Comparison of ENCODE assay signal across 8 cellular contexts in the genomic region with DNA sequence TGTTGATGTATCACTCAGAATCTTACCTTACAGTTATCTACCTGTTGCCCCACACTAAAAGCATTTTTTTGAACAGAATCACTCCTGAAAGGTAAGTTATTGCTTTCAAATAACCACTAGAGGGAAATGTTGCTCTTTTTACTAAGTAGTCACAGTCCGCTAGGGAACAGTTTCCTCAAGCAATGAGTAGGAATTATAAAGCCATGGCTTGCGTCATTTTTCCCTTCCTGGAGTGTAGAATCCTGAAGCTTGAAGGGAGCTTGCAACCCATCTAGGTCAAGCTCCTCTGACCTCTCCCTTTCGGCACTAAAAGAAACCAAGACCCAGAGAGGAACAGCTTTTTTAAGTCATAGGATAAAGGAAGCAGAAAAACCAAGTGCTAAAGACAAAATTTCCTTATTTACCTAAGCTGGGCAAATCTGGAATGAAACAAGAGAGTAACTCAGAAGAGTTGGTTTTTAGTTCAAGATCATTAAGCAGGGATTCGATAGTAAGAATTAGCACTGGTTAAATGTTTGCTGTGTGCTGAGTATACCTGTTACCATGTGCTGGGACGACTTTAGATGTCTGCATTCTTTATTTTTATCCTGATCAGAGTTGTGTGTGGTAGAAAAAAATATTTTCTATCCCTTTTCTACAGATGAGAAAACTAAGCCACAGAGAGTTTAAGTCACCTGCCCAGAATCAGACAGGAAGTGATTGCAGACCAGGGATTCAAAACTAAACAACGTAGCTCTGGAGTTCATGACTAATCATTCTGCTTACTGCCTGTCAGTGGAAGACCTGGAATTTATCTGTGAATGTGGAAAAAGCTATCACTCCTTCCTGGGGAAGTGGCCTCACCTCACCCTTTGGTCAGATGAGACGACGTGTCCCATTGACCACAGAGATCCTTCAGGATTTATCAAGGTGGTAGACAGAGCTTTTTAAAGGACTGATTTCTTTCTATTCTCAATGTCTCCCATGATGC.
DNase-seq lines count a peak whose midpoint lies in the region; ATAC-seq, FAIRE-seq and TF ChIP-seq lines count a peak whose summit lies in the region.

No MANE protein-coding gene starts in this region.

- in situ Hi-C loops in K562 (cut with MboI) = no loop called here

- no peak overlapping the region for H3K9ac ChIP-seq in K562 (ENCODE audit: insufficient read depth in 1 of 2, low read depth in 2 of 2, low read length in 2 of 2)
- H3K9ac ChIP-seq in iPS-20b (ENCODE audit: low read depth, low read length) = peak overlapping the region; percentile 56; the same call in 1 of the 2 replicates

- DNase-seq in DMS114 treated with DMSO at 0.1 percent for 48 hours (lab: John Stamatoyannopoulos, UW; ENCODE audit: unreplicated experiment) (peak; percentile 62), NCI-H2196 (lab: John Stamatoyannopoulos, UW; ENCODE audit: unreplicated experiment) (peak; percentile 48), K562 (ENCODE audit: extremely low read depth in 1 of 4, low spot score in 3 of 4) (peak in 2 of 4 experiments; percentile 18 to 37), suprapubic skin (ENCODE audit: low spot score in 2 of 2) (no peak), germinal center (ENCODE audit: low spot score) (no peak)

- H4K20me1 ChIP-seq in K562 (replicated peaks; ENCODE audit: control insufficient read depth, insufficient read depth, low read length) = no peaks in the 10 kb centered on the region

- TF ChIP-seq POLR2A in K562 (conservative IDR thresholded peaks at IDR 0.05) = no peak
- no peak for TF ChIP-seq POLR2A in suprapubic skin (IDR thresholded peaks at IDR 0.05)

- CTCF ChIA-PET in HEK293 (lab: Yijun Ruan, JAX) (interaction anchor here (0.6 to 1.5 kb wide), 13 partner anchors 13 to 1772 kb away, joined by 3 to 10 read pairs (median 4); no protein-coding TSS in a partner anchor), K562 (lab: Yijun Ruan, JAX; ENCODE audit: low intra/inter-chr PET ratio) (interaction anchor here (1.6 to 3.3 kb wide), 2 partner anchors 696 to 802 kb away, joined by 6 to 25 read pairs; no protein-coding TSS in a partner anchor)

- peak; percentile 88 for ATAC-seq in K562
- no peak for ATAC-seq in GM21447 (IDR thresholded peaks at IDR 0.05; ENCODE audit: unreplicated experiment)

- under 1% methylated on average over 8 of the region's 8 CpGs for WGBS in K562 (ENCODE audit: insufficient coverage, low coverage, missing lambda C conversion rate)
- WGBS in suprapubic skin = 33% methylated on average over 8 of the region's 8 CpGs

- peak; percentile 25; the same call in 1 of the 2 replicates for TF ChIP-seq CTCF in HEK293 (tag by site-specific recombination; IDR thresholded peaks at IDR 0.05)
- TF ChIP-seq CTCF in K562 (IDR thresholded peaks at IDR 0.05 in 2 of 3, conservative IDR thresholded peaks at IDR 0.05 in 1 of 3; ENCODE audit: insufficient read depth in 2 of 3, low read depth in 1 of 3, low read length in 3 of 3) = peak; percentile 33 to 63 (median 40); a peak in 4 of 6 replicates
- peak; percentile 23 to 49 for TF ChIP-seq CTCF in suprapubic skin (IDR thresholded peaks at IDR 0.05)

- FAIRE-seq in K562 (lab: Jason Lieb, UNC) = peak; percentile 54

- no peak overlapping the region; the same call in 1 of the 2 replicates for H2AFZ ChIP-seq in K562 (ENCODE audit: low read depth, low read length)

- H3K79me2 ChIP-seq in K562 (ENCODE audit: control insufficient read depth, insufficient read depth, low read length) = no peaks in the 10 kb centered on the region

- intact Hi-C loops in K562 (cut with micrococcal nuclease) = loop anchor here (1.0 to 5.0 kb wide), 5 partner anchors 125 to 802 kb away; no protein-coding TSS in a partner anchor

- no peak overlapping the region for H3K4me2 ChIP-seq in K562 (ENCODE audit: insufficient read depth, low read length)

- TF ChIP-seq RAD21 in K562 (CRISPR knock-in tag; conservative IDR thresholded peaks at IDR 0.05 in 1 of 2, IDR thresholded peaks at IDR 0.05 in 1 of 2) = peak; percentile 84

- H3K4me1 ChIP-seq in HEK293 (ENCODE audit: control insufficient read depth, insufficient read depth, low read length) (no peaks in the 10 kb centered on the region), K562 (replicated peaks in 1 of 2; ENCODE audit: control insufficient read depth in 2 of 2, insufficient read depth in 2 of 2, low read length in 2 of 2) (no peaks in the 10 kb centered on the region), iPS-20b (ENCODE audit: insufficient read depth, low read length) (no peaks in the 10 kb centered on the region), suprapubic skin (no peaks in the 10 kb centered on the region)

- H3K27ac ChIP-seq in HEK293 (ENCODE audit: extremely low read depth, low read depth, low read length) (no peak overlapping the region), K562 (ENCODE audit: extremely low read depth, low read depth, low read length) (no peak overlapping the region), iPS-20b (ENCODE audit: low read length) (no peak overlapping the region), suprapubic skin (no peak overlapping the region)

- H3K36me3 ChIP-seq in HEK293 (ENCODE audit: control insufficient read depth in 2 of 2, insufficient read depth in 1 of 2, low read length in 2 of 2) (no peaks in the 10 kb centered on the region), K562 (ENCODE audit: control insufficient read depth, insufficient read depth, low read length) (no peaks in the 10 kb centered on the region), iPS-20b (ENCODE audit: insufficient read depth, low read depth, low read length) (no peaks in the 10 kb centered on the region), suprapubic skin (no peaks in the 10 kb centered on the region)

- POLR2A ChIA-PET in HEK293 (lab: Yijun Ruan, JAX) = no interaction called here
- POLR2A ChIA-PET in K562 (lab: Yijun Ruan, JAX) = no interaction called here

- no TSS peak for BruUV-seq in K562 (replicated peaks; lab: Mats Ljungman, UMichigan)

- H3K27me3 ChIP-seq in K562 (ENCODE audit: control insufficient read depth in 2 of 2, insufficient read depth in 2 of 2, low read length in 2 of 2) (no peaks in the 10 kb centered on the region), iPS-20b (ENCODE audit: insufficient read depth, low read length) (no peaks in the 10 kb centered on the region), suprapubic skin (peaks cover 12% of the 10 kb centered on the region)

- TF ChIP-seq EP300 in K562 (IDR thresholded peaks at IDR 0.05; ENCODE audit: low read length) (no peak), suprapubic skin (IDR thresholded peaks at IDR 0.05) (no peak)

- H3K9me3 ChIP-seq in HEK293 (ENCODE audit: control insufficient read depth, insufficient read depth, low read depth, low read length) (no peaks in the 10 kb centered on the region), K562 (replicated peaks; ENCODE audit: control insufficient read depth, insufficient read depth, low read depth, low read length) (no peaks in the 10 kb centered on the region), iPS-20b (ENCODE audit: insufficient read depth, low read depth, low read length) (no peaks in the 10 kb centered on the region), suprapubic skin (no peaks in the 10 kb centered on the region)

- no peak overlapping the region for H3K4me3 ChIP-seq in HEK293 (ENCODE audit: low read depth, low read length)
- H3K4me3 ChIP-seq in K562 = no peak overlapping the region
- H3K4me3 ChIP-seq in iPS-20b (ENCODE audit: low read length) = no peak overlapping the region
- no peak overlapping the region for H3K4me3 ChIP-seq in suprapubic skin

- no peaks in the 10 kb centered on the region for H3K9me1 ChIP-seq in K562 (ENCODE audit: control insufficient read depth, insufficient read depth, low read length)

TF ChIP-seq in HEK293, 187 proteins besides CTCF, POLR2A, EP300 and RAD21 (continues in another document):
- TF ChIP-seq SCRT1 (tag by site-specific recombination; IDR thresholded peaks at IDR 0.05; ENCODE audit: borderline replicate concordance) (peak; percentile 67; the same call in 1 of the 2 replicates), ZNF76 (tag by site-specific recombination; IDR thresholded peaks at IDR 0.05; ENCODE audit: borderline replicate concordance, low read depth) (no peak), ZNF214 (tag by site-specific recombination; IDR thresholded peaks at IDR 0.05; ENCODE audit: borderline replicate concordance) (no peak), ZNF660 (tag by site-specific recombination; IDR thresholded peaks at IDR 0.05) (0 out of 2 replicates have a peak, but pooled peaks have one; percentile 25), IKZF3 (tag by site-specific recombination; IDR thresholded peaks at IDR 0.05) (peak; percentile 62), ZNF654 (tag by site-specific recombination; IDR thresholded peaks at IDR 0.05; ENCODE audit: low read depth) (peak; percentile 89), ZBTB48 (tag by site-specific recombination; IDR thresholded peaks at IDR 0.05) (peak; percentile 35; the same call in 1 of the 2 replicates)

TF ChIP-seq in K562, 482 proteins besides CTCF, POLR2A, EP300 and RAD21 (continues in another document):
- no peak for TF ChIP-seq CEBPG (CRISPR knock-in tag; IDR thresholded peaks at IDR 0.05)
- TF ChIP-seq CEBPG (tag; conservative IDR thresholded peaks at IDR 0.05 in 1 of 2, IDR thresholded peaks at IDR 0.05 in 1 of 2) = peak in 1 of 2 experiments; percentile 71; a peak in 2 of 4 replicates
- TF ChIP-seq CSDE1 (IDR thresholded peaks at IDR 0.05) = no peak
- 0 out of 2 replicates have a peak, but pooled peaks have one; percentile 13 for TF ChIP-seq CEBPB (tag; IDR thresholded peaks at IDR 0.05)
- no peak for TF ChIP-seq ZNF431 (CRISPR knock-in tag; IDR thresholded peaks at IDR 0.05)
- no peak for TF ChIP-seq PML (IDR thresholded peaks at IDR 0.05; ENCODE audit: low read length)
- TF ChIP-seq, protein P1, sequence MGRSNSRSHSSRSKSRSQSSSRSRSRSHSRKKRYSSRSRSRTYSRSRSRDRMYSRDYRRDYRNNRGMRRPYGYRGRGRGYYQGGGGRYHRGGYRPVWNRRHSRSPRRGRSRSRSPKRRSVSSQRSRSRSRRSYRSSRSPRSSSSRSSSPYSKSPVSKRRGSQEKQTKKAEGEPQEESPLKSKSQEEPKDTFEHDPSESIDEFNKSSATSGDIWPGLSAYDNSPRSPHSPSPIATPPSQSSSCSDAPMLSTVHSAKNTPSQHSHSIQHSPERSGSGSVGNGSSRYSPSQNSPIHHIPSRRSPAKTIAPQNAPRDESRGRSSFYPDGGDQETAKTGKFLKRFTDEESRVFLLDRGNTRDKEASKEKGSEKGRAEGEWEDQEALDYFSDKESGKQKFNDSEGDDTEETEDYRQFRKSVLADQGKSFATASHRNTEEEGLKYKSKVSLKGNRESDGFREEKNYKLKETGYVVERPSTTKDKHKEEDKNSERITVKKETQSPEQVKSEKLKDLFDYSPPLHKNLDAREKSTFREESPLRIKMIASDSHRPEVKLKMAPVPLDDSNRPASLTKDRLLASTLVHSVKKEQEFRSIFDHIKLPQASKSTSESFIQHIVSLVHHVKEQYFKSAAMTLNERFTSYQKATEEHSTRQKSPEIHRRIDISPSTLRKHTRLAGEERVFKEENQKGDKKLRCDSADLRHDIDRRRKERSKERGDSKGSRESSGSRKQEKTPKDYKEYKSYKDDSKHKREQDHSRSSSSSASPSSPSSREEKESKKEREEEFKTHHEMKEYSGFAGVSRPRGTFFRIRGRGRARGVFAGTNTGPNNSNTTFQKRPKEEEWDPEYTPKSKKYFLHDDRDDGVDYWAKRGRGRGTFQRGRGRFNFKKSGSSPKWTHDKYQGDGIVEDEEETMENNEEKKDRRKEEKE (IDR thresholded peaks at IDR 0.05; ENCODE audit: borderline replicate concordance in 1 of 2, control insufficient read depth in 1 of 2, low read depth in 2 of 2, low read length in 1 of 2) = no peak

Comparison
In these comparisons a context has a peak if more than half of its experiments do, and no peak if none do; other contexts are left out.
1. DNase-seq: peak in DMS114 treated with DMSO at 0.1 percent for 48 hours (single experiment) and NCI-H2196 (single experiment); none in suprapubic skin (0 of 2) and germinal center (single experiment).
2. Peak in every context shown above with its lines, with median percentiles within 50 percentile points of each other: CTCF ChIP-seq.